ENCODE assay signal across 7 cellular contexts in the genomic region with DNA sequence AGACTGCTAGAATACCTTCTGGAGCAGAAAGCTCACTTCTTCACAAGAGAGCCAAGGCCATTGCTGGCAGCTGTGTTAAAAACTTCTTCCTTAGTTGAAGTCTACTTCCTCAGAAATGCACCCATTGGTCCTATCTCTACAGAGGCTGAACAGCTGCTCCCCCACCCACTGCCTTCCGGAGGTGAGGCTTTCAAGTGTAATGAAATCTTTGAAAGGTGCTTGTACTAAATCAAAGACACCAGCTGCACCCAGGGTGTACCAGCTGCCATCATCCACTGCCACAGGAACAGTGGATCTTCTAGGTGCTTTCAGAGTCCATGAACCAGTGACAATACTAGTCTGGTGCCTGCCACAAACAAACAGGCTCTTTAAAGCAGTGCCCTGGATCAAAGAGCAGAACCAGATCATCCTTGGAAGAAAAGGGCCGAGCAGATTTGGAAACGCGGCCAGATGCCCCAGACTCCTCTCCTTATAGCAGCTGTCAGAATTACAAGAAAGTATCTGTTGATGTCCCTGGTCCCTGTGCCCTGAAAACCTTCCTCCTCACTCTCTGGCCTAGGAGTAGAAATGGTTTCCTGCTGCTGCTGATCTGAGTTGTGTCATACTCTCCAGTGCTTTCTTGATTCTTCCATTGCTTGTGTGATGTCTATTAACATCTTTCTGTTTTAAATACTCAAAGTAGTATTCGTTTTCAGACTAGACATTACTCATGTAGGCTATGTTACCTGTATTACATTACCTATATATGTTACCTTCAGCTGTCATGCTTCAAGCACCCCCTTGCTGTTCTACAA. TPM values are rescaled to one million over a fixed set of nuclear protein-coding genes. Genes with fewer than 3 reads are reported as not detected.
A peak's percentile ranks its signal among the peaks of the same experiment; 100 is the strongest.
DNase-seq lines count a peak whose midpoint lies in the region; ATAC-seq and TF ChIP-seq lines count a peak whose summit lies in the region.

No MANE protein-coding gene starts in this region.

- H3K27me3 ChIP-seq in PC-9 (ENCODE audit: insufficient read depth, low read depth), result no peaks in the 10 kb centered on the region

- H3K27ac ChIP-seq in PC-9, result no peak overlapping the region

- H4K20me1 ChIP-seq in PC-9 (ENCODE audit: insufficient read depth), result no peaks in the 10 kb centered on the region

- peaks cover 41 to 73% of the 10 kb centered on the region in 2 donors for H3K4me1 Mint-ChIP-seq in stimulated activated naive B cell treated with anti-CD40 and anti-IgM and Interleukin-4, amounts not matched to agents 10 μg/mL and 1 μg/mL and 100 μg/mL, for 72 hours

- CTCF ChIA-PET in PC-9 (lab: Charles Lee), result no interaction called here

- no peaks in the 10 kb centered on the region for H3K27me3 Mint-ChIP-seq in stimulated activated naive B cell treated with anti-CD40 and anti-IgM and Interleukin-4, amounts not matched to agents 10 μg/mL and 1 μg/mL and 100 μg/mL, for 72 hours

- no peak for TF ChIP-seq CTCF in PC-9 (conservative IDR thresholded peaks at IDR 0.05)

- peaks cover 0 to 2% of the 10 kb centered on the region in 2 donors for H3K9me3 Mint-ChIP-seq in stimulated activated naive B cell treated with anti-CD40 and anti-IgM and Interleukin-4, amounts not matched to agents 10 μg/mL and 1 μg/mL and 100 μg/mL, for 72 hours

- H3K4me3 Mint-ChIP-seq in stimulated activated naive B cell treated with anti-CD40 and anti-IgM and Interleukin-4, amounts not matched to agents 10 μg/mL and 1 μg/mL and 100 μg/mL, for 72 hours, result peak overlapping the region; percentile 7 to 13

- H3K9me3 ChIP-seq in PC-9 (ENCODE audit: insufficient read depth, low read depth), result no peaks in the 10 kb centered on the region

- ATAC-seq in stimulated activated naive B cell treated with anti-CD40 and anti-IgM and Interleukin-4, amounts not matched to agents 10 μg/mL and 1 μg/mL and 100 μg/mL, for 72 hours (replicated peaks), result peak; percentile 90 to 94

- DNase-seq in NAMALWA (ENCODE audit: low spot score), result peak; percentile 62
- peak; percentile 63 for DNase-seq in activated CD4-positive, alpha-beta T cell treated with anti-CD3 and anti-CD28 coated beads, Interleukin-2, amount 50 U/mL, for 1 hour
- peak; percentile 33 to 40 for DNase-seq in erythroblast (lab: John Stamatoyannopoulos, UW)
- peak; percentile 55 for DNase-seq in stimulated activated naive B cell treated with anti-CD40 and anti-IgM and Interleukin-4, amounts not matched to agents 10 μg/mL and 1 μg/mL and 100 μg/mL, for 72 hours
- DNase-seq in HuH-7.5 (ENCODE audit: low spot score), result no peak
- DNase-seq in PC-9, result no peak
- DNase-seq in DMS114 treated with DMSO at 0.1 percent for 48 hours (lab: John Stamatoyannopoulos, UW; ENCODE audit: unreplicated experiment), result no peak

- POLR2A ChIA-PET in PC-9 (lab: Charles Lee; ENCODE audit: unreplicated experiment), result no interaction called here

- H3K4me2 ChIP-seq in PC-9, result no peak overlapping the region

- peak overlapping the region; percentile 87 for H3K27ac Mint-ChIP-seq in stimulated activated naive B cell treated with anti-CD40 and anti-IgM and Interleukin-4, amounts not matched to agents 10 μg/mL and 1 μg/mL and 100 μg/mL, for 72 hours

- peaks cover 5 to 6% of the 10 kb centered on the region in 2 donors for H3K36me3 Mint-ChIP-seq in stimulated activated naive B cell treated with anti-CD40 and anti-IgM and Interleukin-4, amounts not matched to agents 10 μg/mL and 1 μg/mL and 100 μg/mL, for 72 hours

- intact Hi-C loops in PC-9 (cut with micrococcal nuclease; ENCODE audit: unreplicated experiment), result no loop called here

- H3K79me2 ChIP-seq in PC-9 (ENCODE audit: low read depth), result no peaks in the 10 kb centered on the region

- H3F3A ChIP-seq in PC-9 (ENCODE audit: insufficient read depth, low read depth), result peaks cover 16% of the 10 kb centered on the region; the same call in 1 of the 2 replicates

- no peaks in the 10 kb centered on the region for H3K9me2 ChIP-seq in PC-9 (ENCODE audit: insufficient read depth)

- H2AFZ ChIP-seq in PC-9, result no peak overlapping the region

- no peaks in the 10 kb centered on the region for H3K36me3 ChIP-seq in PC-9 (ENCODE audit: low read depth)

- no TSS peak for BruUV-seq in PC-9 (replicated peaks; lab: Mats Ljungman, UMichigan)

- peaks cover 24% of the 10 kb centered on the region for H3K4me1 ChIP-seq in PC-9 (replicated peaks; ENCODE audit: insufficient read depth)

- no peak for TF ChIP-seq POLR2A in erythroblast (IDR thresholded peaks at IDR 0.05; ENCODE audit: low read length)

- H3K4me3 ChIP-seq in PC-9, result no peak overlapping the region

RNA-seq across cellular contexts. Expression of gene HERC1, which starts 26.6 kb away (rescaled TPM):
- total RNA-seq in PC-9 (2021), result 46.6 and 47.0 TPM in 2 replicates

Comparison
In these comparisons a context has a peak if more than half of its experiments do, and no peak if none do; other contexts are left out.
1. DNase-seq: peak in NAMALWA (single experiment), activated CD4-positive, alpha-beta T cell treated with anti-CD3 and anti-CD28 coated beads, Interleukin-2, amount 50 U/mL, for 1 hour (single experiment), erythroblast (2 of 2) and stimulated activated naive B cell treated with anti-CD40 and anti-IgM and Interleukin-4, amounts not matched to agents 10 μg/mL and 1 μg/mL and 100 μg/mL, for 72 hours (single experiment); none in HuH-7.5 (single experiment), PC-9 (0 of 2) and DMS114 treated with DMSO at 0.1 percent for 48 hours (single experiment).